ENCODE assay signal across 14 cellular contexts in genomic region chr7:44966731-44967538, GRCh38. TPM values are rescaled to one million over a fixed set of nuclear protein-coding genes. Genes with fewer than 3 reads are reported as not detected.
DNase-seq lines count a peak whose midpoint lies in the region; ATAC-seq and FAIRE-seq lines count a peak whose summit lies in the region.
"Had no signal": no experiment of that assay in that cellular context is flagged by ENCODE, and none has a peak within 500 bp of the region (broad histone marks: within the 10 kb centered on the region; RNA-seq: fewer than 3 reads in every experiment).

No MANE protein-coding gene starts in this region.

- no peak overlapping the region for H3K4me3 Mint-ChIP-seq in activated CD4-positive, alpha-beta T cell treated with anti-CD3 and anti-CD28 coated beads for 36 hours
- no peak overlapping the region for H3K4me3 Mint-ChIP-seq in activated CD4-positive, alpha-beta memory T cell treated with anti-CD3 and anti-CD28 coated beads, Interleukin-2, amount 10 ng/mL, durations not matched to agents 7 days and 5 days
- H3K4me3 Mint-ChIP-seq in naive thymus-derived CD8-positive, alpha-beta T cell = no peak overlapping the region

- FAIRE-seq in GM19239 (lab: Jason Lieb, UNC) = no peak
- FAIRE-seq: GM18507 had no signal

- peak; percentile 27 for DNase-seq in activated CD4-positive, alpha-beta T cell treated with anti-CD3 and anti-CD28 coated beads for 36 hours
- no peak for DNase-seq in activated CD4-positive, alpha-beta T cell treated with anti-CD3 and anti-CD28 coated beads for 4 hours
- DNase-seq in D341Med (ENCODE audit: low spot score) = peak; percentile 29
- no peak for DNase-seq in activated CD4-positive, alpha-beta memory T cell treated with anti-CD3 and anti-CD28 coated beads, Interleukin-2, amount 10 ng/mL, durations not matched to agents 7 days and 5 days
- no peak for DNase-seq in naive thymus-derived CD8-positive, alpha-beta T cell
- DNase-seq in NCI-H128 (lab: John Stamatoyannopoulos, UW; ENCODE audit: unreplicated experiment) = no peak
- DNase-seq in NCI-H82 (lab: John Stamatoyannopoulos, UW) = no peak
- DNase-seq in GM19239 (ENCODE audit: insufficient read length, low spot score) = no peak
- DNase-seq: ACHN; activated CD4-positive, alpha-beta T cell treated with anti-CD3 and anti-CD28 coated beads for 1 hour; left colon; NCI-H2029 had no signal

- no peaks in the 10 kb centered on the region for H3K9me3 Mint-ChIP-seq in activated CD4-positive, alpha-beta T cell treated with anti-CD3 and anti-CD28 coated beads for 36 hours (ENCODE audit: low read depth)
- H3K9me3 Mint-ChIP-seq in activated CD4-positive, alpha-beta memory T cell treated with anti-CD3 and anti-CD28 coated beads, Interleukin-2, amount 10 ng/mL, durations not matched to agents 7 days and 5 days = no peaks in the 10 kb centered on the region
- no peaks in the 10 kb centered on the region for H3K9me3 Mint-ChIP-seq in naive thymus-derived CD8-positive, alpha-beta T cell

- peaks cover 78% of the 10 kb centered on the region for H3K36me3 Mint-ChIP-seq in activated CD4-positive, alpha-beta T cell treated with anti-CD3 and anti-CD28 coated beads for 36 hours (ENCODE audit: low read depth)
- peaks cover 81% of the 10 kb centered on the region for H3K36me3 Mint-ChIP-seq in activated CD4-positive, alpha-beta memory T cell treated with anti-CD3 and anti-CD28 coated beads, Interleukin-2, amount 10 ng/mL, durations not matched to agents 7 days and 5 days (ENCODE audit: low read depth)
- H3K36me3 Mint-ChIP-seq in naive thymus-derived CD8-positive, alpha-beta T cell = peaks cover 0 to 33% (median 2%) of the 10 kb centered on the region in 3 donors

- H3K27me3 Mint-ChIP-seq in activated CD4-positive, alpha-beta T cell treated with anti-CD3 and anti-CD28 coated beads for 36 hours = no peaks in the 10 kb centered on the region
- no peaks in the 10 kb centered on the region for H3K27me3 Mint-ChIP-seq in activated CD4-positive, alpha-beta memory T cell treated with anti-CD3 and anti-CD28 coated beads, Interleukin-2, amount 10 ng/mL, durations not matched to agents 7 days and 5 days
- no peaks in the 10 kb centered on the region for H3K27me3 Mint-ChIP-seq in naive thymus-derived CD8-positive, alpha-beta T cell

- H3K27ac Mint-ChIP-seq in activated CD4-positive, alpha-beta T cell treated with anti-CD3 and anti-CD28 coated beads for 36 hours = peak overlapping the region; percentile 19
- H3K27ac Mint-ChIP-seq in activated CD4-positive, alpha-beta memory T cell treated with anti-CD3 and anti-CD28 coated beads, Interleukin-2, amount 10 ng/mL, durations not matched to agents 7 days and 5 days = peak overlapping the region; percentile 44
- peak overlapping the region in 7 of 10 donors; percentile 29 to 84 (median 51) for H3K27ac Mint-ChIP-seq in naive thymus-derived CD8-positive, alpha-beta T cell

- H3K4me1 Mint-ChIP-seq in activated CD4-positive, alpha-beta T cell treated with anti-CD3 and anti-CD28 coated beads for 36 hours = peaks cover 5% of the 10 kb centered on the region
- H3K4me1 Mint-ChIP-seq in activated CD4-positive, alpha-beta memory T cell treated with anti-CD3 and anti-CD28 coated beads, Interleukin-2, amount 10 ng/mL, durations not matched to agents 7 days and 5 days = peaks cover 16% of the 10 kb centered on the region
- peaks cover 3 to 8% (median 6%) of the 10 kb centered on the region in 4 donors for H3K4me1 Mint-ChIP-seq in naive thymus-derived CD8-positive, alpha-beta T cell

- ATAC-seq in activated CD4-positive, alpha-beta T cell treated with anti-CD3 and anti-CD28 coated beads for 36 hours = no peak
- ATAC-seq in naive thymus-derived CD8-positive, alpha-beta T cell = no peak
- ATAC-seq: left colon had no signal

- CTCF ChIA-PET in activated CD4-positive, alpha-beta T cell treated with anti-CD3 and anti-CD28 coated beads for 36 hours (lab: Charles Lee) = no interaction called here
- CTCF ChIA-PET in activated CD4-positive, alpha-beta memory T cell treated with anti-CD3 and anti-CD28 coated beads, Interleukin-2, amount 10 ng/mL, durations not matched to agents 7 days and 5 days (lab: Charles Lee) = no interaction called here

- POLR2A ChIA-PET in activated CD4-positive, alpha-beta T cell treated with anti-CD3 and anti-CD28 coated beads for 36 hours (lab: Charles Lee) = no interaction called here
- POLR2A ChIA-PET in activated CD4-positive, alpha-beta memory T cell treated with anti-CD3 and anti-CD28 coated beads, Interleukin-2, amount 10 ng/mL, durations not matched to agents 7 days and 5 days (lab: Charles Lee) = interaction anchor here (1.1 to 22.8 kb wide), 2 partner anchors 15 to 29 kb away, joined by 3 to 517 read pairs; partner anchors contain the start of gene MYO1G
- POLR2A ChIA-PET in naive thymus-derived CD8-positive, alpha-beta T cell (lab: Charles Lee) = no interaction called here

- intact Hi-C loops in activated CD4-positive, alpha-beta T cell treated with anti-CD3 and anti-CD28 coated beads for 36 hours (cut with DNase I, micrococcal nuclease) = no loop called here

RNA-seq across cellular contexts. Expression of gene MYO1G, which starts 11.9 kb away (rescaled TPM):
- total RNA-seq in activated CD4-positive, alpha-beta T cell treated with anti-CD3 and anti-CD28 coated beads for 36 hours = 100 to 1,000 TPM; 369 to 376 TPM
- 100 to 1,000 TPM; 572 to 576 TPM for total RNA-seq in activated CD4-positive, alpha-beta memory T cell treated with anti-CD3 and anti-CD28 coated beads, Interleukin-2, amount 10 ng/mL, durations not matched to agents 7 days and 5 days
- total RNA-seq in naive thymus-derived CD8-positive, alpha-beta T cell = 10 to 100 TPM; 44.4 to 44.5 TPM
- polyA plus RNA-seq in naive thymus-derived CD8-positive, alpha-beta T cell = 100 to 1,000 TPM in 1 of 3 donors, 10 to 100 TPM in 2; 60.0 to 106 (median 73.8) TPM
- polyA plus RNA-seq: hepatocyte had no signal

RNA-seq across cellular contexts. Expression of gene CCM2, which starts 33.1 kb away (rescaled TPM):
- total RNA-seq in activated CD4-positive, alpha-beta T cell treated with anti-CD3 and anti-CD28 coated beads for 36 hours = 10 to 100 TPM; 70.1 to 80.1 TPM
- total RNA-seq in activated CD4-positive, alpha-beta memory T cell treated with anti-CD3 and anti-CD28 coated beads, Interleukin-2, amount 10 ng/mL, durations not matched to agents 7 days and 5 days = 100 to 1,000 TPM; 130 to 134 TPM
- total RNA-seq in naive thymus-derived CD8-positive, alpha-beta T cell = 100 to 1,000 TPM; 160 to 167 TPM
- polyA plus RNA-seq in naive thymus-derived CD8-positive, alpha-beta T cell = 10 to 100 TPM; 49.9 to 81.7 (median 63.2) TPM

Comparison
In these comparisons a context has a peak if more than half of its experiments do, and no peak if none do; other contexts are left out.
1. DNase-seq: peak in activated CD4-positive, alpha-beta T cell treated with anti-CD3 and anti-CD28 coated beads for 36 hours (single experiment) and D341Med (single experiment); none in activated CD4-positive, alpha-beta T cell treated with anti-CD3 and anti-CD28 coated beads for 4 hours (0 of 2), activated CD4-positive, alpha-beta memory T cell treated with anti-CD3 and anti-CD28 coated beads, Interleukin-2, amount 10 ng/mL, durations not matched to agents 7 days and 5 days (single experiment), naive thymus-derived CD8-positive, alpha-beta T cell (0 of 10), NCI-H128 (single experiment), NCI-H82 (single experiment) and GM19239 (single experiment).
2. RNA of gene MYO1G, which starts 11.9 kb away (total RNA-seq): 572 to 576 TPM in activated CD4-positive, alpha-beta memory T cell treated with anti-CD3 and anti-CD28 coated beads, Interleukin-2, amount 10 ng/mL, durations not matched to agents 7 days and 5 days and 369 to 376 TPM in activated CD4-positive, alpha-beta T cell treated with anti-CD3 and anti-CD28 coated beads for 36 hours; 44.4 to 44.5 TPM in naive thymus-derived CD8-positive, alpha-beta T cell; every median in the first group is over 4 times any median in the second.
3. Peak in every context shown above with its lines, with median percentiles within 50 percentile points of each other: H3K27ac Mint-ChIP-seq.